Comparison of ENCODE assay signal across 9 cellular contexts in genomic region chr10:69338547-69339450, GRCh38.
DNase-seq lines count a peak whose midpoint lies in the region; ATAC-seq and TF ChIP-seq lines count a peak whose summit lies in the region.
"Had no signal": no experiment of that assay in that cellular context is flagged by ENCODE, and none has a peak within 500 bp of the region (broad histone marks: within the 10 kb centered on the region; RNA-seq: fewer than 3 reads in every experiment).

No MANE protein-coding gene starts in this region.

- no peak for DNase-seq in left ventricle myocardium inferior
- DNase-seq in Right ventricle myocardium inferior (ENCODE audit: missing footprints): no peak
- DNase-seq in cardiac fibroblast (ENCODE audit: low read depth in 2 of 2): peak; percentile 41 to 44
- peak; percentile 52 for DNase-seq in myocyte (ENCODE audit: low read depth)
- no peak for DNase-seq in vagina (ENCODE audit: extremely low spot score in 2 of 2)
- DNase-seq in natural killer cell treated with Interleukin-12 subunit alpha and Interleukin-12 subunit beta and Interleukin-15 and Interleukin-18, amount 100 ng/mL, for 72 hours (ENCODE audit: low spot score): no peak
- no peak for DNase-seq in superior temporal gyrus (ENCODE audit: extremely low spot score)
- DNase-seq: cortex of kidney had no signal

- TF ChIP-seq POLR2A in vagina (IDR thresholded peaks at IDR 0.05): no peak

- peak overlapping the region in 1 of 2 donors; percentile 4 for H3K27ac Mint-ChIP-seq in natural killer cell treated with Interleukin-12 subunit alpha and Interleukin-12 subunit beta and Interleukin-15 and Interleukin-18, amount 100 ng/mL, for 72 hours

- H3K27me3 Mint-ChIP-seq in natural killer cell treated with Interleukin-12 subunit alpha and Interleukin-12 subunit beta and Interleukin-15 and Interleukin-18, amount 100 ng/mL, for 72 hours: no peaks in the 10 kb centered on the region

- H3K27ac ChIP-seq in left ventricle myocardium inferior (replicated peaks) (peak overlapping the region; percentile 74), vagina (peak overlapping the region; percentile 80)

- H3K9me3 ChIP-seq in left ventricle myocardium inferior (replicated peaks) (no peaks in the 10 kb centered on the region), vagina (no peaks in the 10 kb centered on the region)

- no peak for ATAC-seq in Right ventricle myocardium inferior
- ATAC-seq in natural killer cell treated with Interleukin-12 subunit alpha and Interleukin-12 subunit beta and Interleukin-15 and Interleukin-18, amount 100 ng/mL, for 72 hours: no peak
- ATAC-seq in GM19395 (IDR thresholded peaks at IDR 0.05; ENCODE audit: unreplicated experiment): no peak

- TF ChIP-seq CTCF in left ventricle myocardium inferior (IDR thresholded peaks at IDR 0.05; ENCODE audit: borderline replicate concordance) (no peak), cardiac fibroblast (IDR thresholded peaks at IDR 0.05; ENCODE audit: low read depth, low read length) (no peak), vagina (IDR thresholded peaks at IDR 0.05) (no peak)

- H3K4me1 Mint-ChIP-seq in natural killer cell treated with Interleukin-12 subunit alpha and Interleukin-12 subunit beta and Interleukin-15 and Interleukin-18, amount 100 ng/mL, for 72 hours (ENCODE audit: low read depth in 2 of 2): peaks cover 56 to 65% of the 10 kb centered on the region in 2 donors

- peaks cover 3% of the 10 kb centered on the region for H3K36me3 ChIP-seq in left ventricle myocardium inferior
- H3K36me3 ChIP-seq in vagina: peaks cover 0 to 2% of the 10 kb centered on the region in 2 donors

- H3K27me3 ChIP-seq in left ventricle myocardium inferior (ENCODE audit: low read depth): no peaks in the 10 kb centered on the region
- H3K27me3 ChIP-seq in vagina: no peaks in the 10 kb centered on the region

- H3K4me3 ChIP-seq in left ventricle myocardium inferior (peak overlapping the region; percentile 24), cardiac fibroblast (replicated peaks in 1 of 2; ENCODE audit: low read depth in 2 of 2, low read length in 2 of 2) (no peak overlapping the region), vagina (no peak overlapping the region)

- no peaks in the 10 kb centered on the region for H3K9me3 Mint-ChIP-seq in natural killer cell treated with Interleukin-12 subunit alpha and Interleukin-12 subunit beta and Interleukin-15 and Interleukin-18, amount 100 ng/mL, for 72 hours

- no peak overlapping the region for H3K4me3 Mint-ChIP-seq in natural killer cell treated with Interleukin-12 subunit alpha and Interleukin-12 subunit beta and Interleukin-15 and Interleukin-18, amount 100 ng/mL, for 72 hours

- H3K36me3 Mint-ChIP-seq in natural killer cell treated with Interleukin-12 subunit alpha and Interleukin-12 subunit beta and Interleukin-15 and Interleukin-18, amount 100 ng/mL, for 72 hours: no peaks in the 10 kb centered on the region

- intact Hi-C loops in left ventricle myocardium inferior (cut with micrococcal nuclease): no loop called here
- intact Hi-C loops in Right ventricle myocardium inferior (cut with DNase I): no loop called here
- intact Hi-C loops in vagina (cut with DNase I): no loop called here

- peaks cover 88% of the 10 kb centered on the region for H3K4me1 ChIP-seq in left ventricle myocardium inferior
- H3K4me1 ChIP-seq in vagina: peaks cover 98% of the 10 kb centered on the region

Comparison
In these comparisons a context has a peak if more than half of its experiments do, and no peak if none do; other contexts are left out.
1. DNase-seq: peak in cardiac fibroblast (2 of 2) and myocyte (single experiment); none in left ventricle myocardium inferior (single experiment), Right ventricle myocardium inferior (single experiment), vagina (0 of 2), natural killer cell treated with Interleukin-12 subunit alpha and Interleukin-12 subunit beta and Interleukin-15 and Interleukin-18, amount 100 ng/mL, for 72 hours (single experiment) and superior temporal gyrus (single experiment).